30 cellular contexts compared by ENCODE assay signal in the genomic region with DNA sequence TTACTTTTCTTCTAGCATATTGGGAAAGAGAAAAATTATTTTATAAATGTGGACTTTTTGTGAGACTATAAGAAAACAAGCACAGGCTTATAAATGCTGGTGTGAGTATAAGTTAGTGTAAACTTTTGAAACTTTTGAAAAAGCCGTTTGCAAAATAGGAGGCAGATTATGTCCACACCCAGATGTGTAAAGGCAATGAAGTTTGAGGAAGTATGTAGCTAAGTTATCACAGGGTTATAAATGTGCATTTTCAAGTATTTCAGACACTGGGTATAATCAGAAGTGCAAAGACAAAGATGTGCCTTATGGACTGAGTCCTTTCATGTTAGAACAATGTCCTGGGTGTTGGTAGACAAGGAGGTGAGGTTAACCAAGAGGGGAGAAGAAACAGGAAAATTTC.
"Had no signal": no experiment of that assay in that cellular context is flagged by ENCODE, and none has a peak within 500 bp of the region (broad histone marks: within the 10 kb centered on the region; RNA-seq: fewer than 3 reads in every experiment).

No MANE protein-coding gene starts in this region.

- H3K4me1 Mint-ChIP-seq: activated CD4-positive, alpha-beta T cell treated with anti-CD3 and anti-CD28 coated beads, Interleukin-2, amount 10 ng/mL, durations not matched to agents 24 days and 14 days; activated naive CD4-positive, alpha-beta T cell treated with anti-CD3 and anti-CD28 coated beads, Interleukin-2, amount 50 U/mL, for 24 hours; activated T-helper 17 cell treated with anti-CD3 and anti-CD28 coated beads, Interleukin-2, amount 50 U/mL, for 72 hours; naive B cell; neural crest cell; stimulated activated naive B cell treated with anti-CD40 and anti-IgM and Interleukin-4, amounts not matched to agents 10 μg/mL and 1 μg/mL and 100 μg/mL, for 72 hours had no signal

- H3K9me3 Mint-ChIP-seq: activated CD4-positive, alpha-beta memory T cell treated with anti-CD3 and anti-CD28 coated beads for 36 hours; activated CD4-positive, alpha-beta T cell treated with anti-CD3 and anti-CD28 coated beads, Interleukin-2, amount 10 ng/mL, durations not matched to agents 24 days and 14 days; activated naive CD4-positive, alpha-beta T cell treated with anti-CD3 and anti-CD28 coated beads, Interleukin-2, amount 50 U/mL, for 24 hours; activated T-cell treated with anti-CD3 and anti-CD28 coated beads, Interleukin-2, amount 50 U/mL, for 4 hours; activated T-helper 17 cell treated with anti-CD3 and anti-CD28 coated beads, Interleukin-2, amount 50 U/mL, for 72 hours; neural crest cell; stimulated activated naive B cell treated with anti-CD40 and anti-IgM and Interleukin-4, amounts not matched to agents 10 μg/mL and 1 μg/mL and 100 μg/mL, for 72 hours; T-helper 1 cell treated with Interleukin-12 subunit alpha and Interleukin-12 subunit beta and Interleukin-4 antibody, amounts not matched to agents 30 μg/mL and 1 μg/mL, for 36 hours had no signal

- ATAC-seq: activated T-cell treated with anti-CD3 and anti-CD28 coated beads, Interleukin-2, amount 50 U/mL, for 4 hours; activated T-helper 17 cell treated with anti-CD3 and anti-CD28 coated beads, Interleukin-2, amount 50 U/mL, for 72 hours; gastrocnemius medialis; left cardiac atrium; stimulated activated naive B cell treated with anti-CD40 and anti-IgM and Interleukin-4, amounts not matched to agents 10 μg/mL and 1 μg/mL and 100 μg/mL, for 72 hours had no signal

- H3K36me3 Mint-ChIP-seq: activated CD4-positive, alpha-beta memory T cell treated with anti-CD3 and anti-CD28 coated beads for 36 hours; activated naive CD4-positive, alpha-beta T cell treated with anti-CD3 and anti-CD28 coated beads, Interleukin-2, amount 50 U/mL, for 24 hours; naive B cell; stimulated activated naive B cell treated with anti-CD40 and anti-IgM and Interleukin-4, amounts not matched to agents 10 μg/mL and 1 μg/mL and 100 μg/mL, for 72 hours had no signal

- H3K4me3 ChIP-seq: colonic mucosa, dorsolateral prefrontal cortex, gastrocnemius medialis, right atrium auricular region, smooth muscle cell, stomach, suprapubic skin, tibial artery had no signal

- H3K27me3 ChIP-seq: colonic mucosa, gastrocnemius medialis, right atrium auricular region, suprapubic skin, tibial artery had no signal

- H3K27ac ChIP-seq: colonic mucosa, dorsolateral prefrontal cortex, gastrocnemius medialis, parathyroid adenoma, right atrium auricular region, stomach, suprapubic skin, tibial artery had no signal

- H3K36me3 ChIP-seq: colonic mucosa, gastrocnemius medialis, right atrium auricular region, stomach, suprapubic skin, tibial artery had no signal

- H3K27me3 Mint-ChIP-seq: stimulated activated naive B cell treated with anti-CD40 and anti-IgM and Interleukin-4, amounts not matched to agents 10 μg/mL and 1 μg/mL and 100 μg/mL, for 72 hours had no signal

- H3K4me1 ChIP-seq: colonic mucosa, gastrocnemius medialis, parathyroid adenoma, right atrium auricular region, stomach, suprapubic skin, tibial artery had no signal

- H3K27ac Mint-ChIP-seq: activated CD4-positive, alpha-beta memory T cell treated with anti-CD3 and anti-CD28 coated beads for 36 hours; activated CD4-positive, alpha-beta T cell treated with anti-CD3 and anti-CD28 coated beads, Interleukin-2, amount 10 ng/mL, durations not matched to agents 24 days and 14 days; activated naive CD4-positive, alpha-beta T cell treated with anti-CD3 and anti-CD28 coated beads, Interleukin-2, amount 50 U/mL, for 24 hours; activated T-helper 17 cell treated with anti-CD3 and anti-CD28 coated beads, Interleukin-2, amount 50 U/mL, for 72 hours; naive B cell; stimulated activated naive B cell treated with anti-CD40 and anti-IgM and Interleukin-4, amounts not matched to agents 10 μg/mL and 1 μg/mL and 100 μg/mL, for 72 hours; T-helper 1 cell treated with Interleukin-12 subunit alpha and Interleukin-12 subunit beta and Interleukin-4 antibody, amounts not matched to agents 30 μg/mL and 1 μg/mL, for 36 hours had no signal

- H3K4me3 Mint-ChIP-seq: activated CD4-positive, alpha-beta memory T cell treated with anti-CD3 and anti-CD28 coated beads for 36 hours; activated CD4-positive, alpha-beta T cell treated with anti-CD3 and anti-CD28 coated beads, Interleukin-2, amount 10 ng/mL, durations not matched to agents 24 days and 14 days; activated naive CD4-positive, alpha-beta T cell treated with anti-CD3 and anti-CD28 coated beads, Interleukin-2, amount 50 U/mL, for 24 hours; activated T-cell treated with anti-CD3 and anti-CD28 coated beads, Interleukin-2, amount 50 U/mL, for 4 hours; activated T-helper 17 cell treated with anti-CD3 and anti-CD28 coated beads, Interleukin-2, amount 50 U/mL, for 72 hours; naive B cell; neural crest cell; stimulated activated naive B cell treated with anti-CD40 and anti-IgM and Interleukin-4, amounts not matched to agents 10 μg/mL and 1 μg/mL and 100 μg/mL, for 72 hours; T-helper 1 cell treated with Interleukin-12 subunit alpha and Interleukin-12 subunit beta and Interleukin-4 antibody, amounts not matched to agents 30 μg/mL and 1 μg/mL, for 36 hours had no signal

- DNase-seq: activated CD4-positive, alpha-beta memory T cell treated with anti-CD3 and anti-CD28 coated beads for 36 hours; activated CD4-positive, alpha-beta T cell treated with anti-CD3 and anti-CD28 coated beads, Interleukin-2, amount 10 ng/mL, durations not matched to agents 24 days and 14 days; activated CD4-positive, CD25-positive, alpha-beta regulatory T cell treated with anti-CD3 and anti-CD28 coated beads, Interleukin-2, amount 50 U/mL, for 72 hours; activated CD8-positive, alpha-beta memory T cell treated with anti-CD3 and anti-CD28 coated beads, Interleukin-2, amount 50 U/mL, for 4 hours; activated gamma-delta T cell treated with Interleukin-2 at 50 U/mL for 16 hours; activated T-cell treated with anti-CD3 and anti-CD28 coated beads, Interleukin-2, amount 50 U/mL, for 4 hours; colonic mucosa; dorsolateral prefrontal cortex; effector memory CD4-positive, alpha-beta T cell; erythroblast; gastrocnemius medialis; glutamatergic neuron; left cardiac atrium; mammary epithelial cell; naive B cell; occipital lobe; stimulated activated CD4-positive, alpha-beta T cell treated with anti-CD3 and anti-CD28 coated beads, Interleukin-1b, Interleukin-23, amount 100 ng/mL, for 48 hours; stimulated activated CD4-positive, alpha-beta T cell treated with anti-CD3 and anti-CD28 coated beads, Interleukin-4, amount 100 ng/mL, for 4 hours; stimulated activated naive B cell treated with anti-CD40 and anti-IgM and Interleukin-4, amounts not matched to agents 10 μg/mL and 1 μg/mL and 100 μg/mL, for 72 hours; stomach; T-helper 9 cell; tibial artery had no signal

- H3K9me3 ChIP-seq: colonic mucosa, gastrocnemius medialis, right atrium auricular region, stomach, suprapubic skin, tibial artery had no signal
